ENCODE assay signal across 18 cellular contexts in the genomic region with DNA sequence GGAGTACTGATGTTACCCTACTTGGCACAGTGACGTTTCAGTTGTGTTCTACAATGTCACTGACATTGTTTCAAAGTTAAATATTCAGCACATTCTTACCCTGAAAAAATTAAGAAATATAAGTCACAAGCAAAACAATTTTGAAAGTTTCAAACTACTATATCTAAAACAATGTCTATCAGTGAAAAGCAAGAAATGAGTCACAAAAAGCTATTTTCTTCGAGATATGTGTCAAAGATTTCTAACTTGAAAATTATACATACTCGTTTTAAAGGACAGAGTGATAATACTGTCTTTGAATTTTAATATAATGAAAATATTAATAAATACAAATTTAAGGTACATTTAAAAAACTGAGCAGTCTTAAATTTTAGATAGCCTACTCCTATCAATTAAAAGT. TPM values are rescaled to one million over a fixed set of nuclear protein-coding genes. Genes with fewer than 3 reads are reported as not detected.
DNase-seq lines count a peak whose midpoint lies in the region; ATAC-seq and TF ChIP-seq lines count a peak whose summit lies in the region.
"Had no signal": no experiment of that assay in that cellular context is flagged by ENCODE, and none has a peak within 500 bp of the region (broad histone marks: within the 10 kb centered on the region; RNA-seq: fewer than 3 reads in every experiment).

No MANE protein-coding gene starts in this region.

- TF ChIP-seq CTCF in natural killer cell (IDR thresholded peaks at IDR 0.05): no peak
- TF ChIP-seq CTCF in gastrocnemius medialis (IDR thresholded peaks at IDR 0.05 in 4 of 5, conservative IDR thresholded peaks at IDR 0.05 in 1 of 5): no peak

- ATAC-seq in natural killer cell treated with Interleukin-12 subunit alpha and Interleukin-12 subunit beta and Interleukin-15 and Interleukin-18, amount 100 ng/mL, for 72 hours: no peak
- no peak for ATAC-seq in natural killer cell
- peak; percentile 39 for ATAC-seq in activated T-helper 17 cell treated with anti-CD3 and anti-CD28 coated beads, Interleukin-2, amount 50 U/mL, for 72 hours (replicated peaks)
- no peak for ATAC-seq in gastrocnemius medialis
- no peak for ATAC-seq in HG03442 (IDR thresholded peaks at IDR 0.05; ENCODE audit: unreplicated experiment)
- ATAC-seq: A549; CD8-positive, alpha-beta T cell; GM23338; HCT116 had no signal

- peaks cover 0 to 5% of the 10 kb centered on the region in 2 donors for H3K4me1 Mint-ChIP-seq in natural killer cell treated with Interleukin-12 subunit alpha and Interleukin-12 subunit beta and Interleukin-15 and Interleukin-18, amount 100 ng/mL, for 72 hours (ENCODE audit: low read depth in 2 of 2)
- no peaks in the 10 kb centered on the region for H3K4me1 Mint-ChIP-seq in natural killer cell
- H3K4me1 Mint-ChIP-seq in activated T-helper 17 cell treated with anti-CD3 and anti-CD28 coated beads, Interleukin-2, amount 50 U/mL, for 72 hours: peaks cover 5% of the 10 kb centered on the region
- H3K4me1 Mint-ChIP-seq: GM23338, H9 had no signal

- DNase-seq in natural killer cell treated with Interleukin-12 subunit alpha and Interleukin-12 subunit beta and Interleukin-15 and Interleukin-18, amount 100 ng/mL, for 72 hours (ENCODE audit: low spot score): no peak
- DNase-seq in natural killer cell (no peak), gastrocnemius medialis (no peak), germinal center (ENCODE audit: low spot score) (no peak), GF-D8 (lab: John Stamatoyannopoulos, UW) (no peak)
- DNase-seq: 8988T; ACHN; C1 segment of cervical spinal cord; Caco-2; CD8-positive, alpha-beta T cell; DMS153; DND-41; H9 had no signal

- no peak overlapping the region for H3K4me3 ChIP-seq in gastrocnemius medialis
- H3K4me3 ChIP-seq: A549, GM23338 had no signal

- no peaks in the 10 kb centered on the region for H3K27me3 ChIP-seq in gastrocnemius medialis

- peak overlapping the region in 3 of 4 donors; percentile 70 to 81 (median 77) for H3K27ac ChIP-seq in gastrocnemius medialis

- no peaks in the 10 kb centered on the region for H3K9me3 Mint-ChIP-seq in natural killer cell treated with Interleukin-12 subunit alpha and Interleukin-12 subunit beta and Interleukin-15 and Interleukin-18, amount 100 ng/mL, for 72 hours
- H3K9me3 Mint-ChIP-seq in natural killer cell: no peaks in the 10 kb centered on the region
- H3K9me3 Mint-ChIP-seq in activated T-helper 17 cell treated with anti-CD3 and anti-CD28 coated beads, Interleukin-2, amount 50 U/mL, for 72 hours: no peaks in the 10 kb centered on the region
- H3K9me3 Mint-ChIP-seq: CD8-positive, alpha-beta T cell; GM23338; H9 had no signal

- no peak for TF ChIP-seq POLR2A in gastrocnemius medialis (IDR thresholded peaks at IDR 0.05)

- intact Hi-C loops in natural killer cell (cut with micrococcal nuclease): no loop called here
- intact Hi-C loops in gastrocnemius medialis (cut with DNase I; ENCODE audit: low total_unique reads): loop anchor here (2.0 kb wide), 1 partner anchor 43 kb away; a partner anchor contains a TSS

- no peaks in the 10 kb centered on the region for H3K27me3 Mint-ChIP-seq in natural killer cell treated with Interleukin-12 subunit alpha and Interleukin-12 subunit beta and Interleukin-15 and Interleukin-18, amount 100 ng/mL, for 72 hours
- H3K27me3 Mint-ChIP-seq in natural killer cell (ENCODE audit: low read depth in 2 of 2): no peaks in the 10 kb centered on the region
- no peaks in the 10 kb centered on the region for H3K27me3 Mint-ChIP-seq in activated T-helper 17 cell treated with anti-CD3 and anti-CD28 coated beads, Interleukin-2, amount 50 U/mL, for 72 hours

- H3K27ac Mint-ChIP-seq in natural killer cell treated with Interleukin-12 subunit alpha and Interleukin-12 subunit beta and Interleukin-15 and Interleukin-18, amount 100 ng/mL, for 72 hours: peak overlapping the region; percentile 22 to 53
- H3K27ac Mint-ChIP-seq in natural killer cell: no peak overlapping the region
- H3K27ac Mint-ChIP-seq in activated T-helper 17 cell treated with anti-CD3 and anti-CD28 coated beads, Interleukin-2, amount 50 U/mL, for 72 hours: peak overlapping the region; percentile 31
- H3K27ac Mint-ChIP-seq: CD8-positive, alpha-beta T cell; GM23338; H9 had no signal

- no peak overlapping the region for H3K4me3 Mint-ChIP-seq in natural killer cell treated with Interleukin-12 subunit alpha and Interleukin-12 subunit beta and Interleukin-15 and Interleukin-18, amount 100 ng/mL, for 72 hours
- no peak overlapping the region for H3K4me3 Mint-ChIP-seq in natural killer cell
- no peak overlapping the region for H3K4me3 Mint-ChIP-seq in activated T-helper 17 cell treated with anti-CD3 and anti-CD28 coated beads, Interleukin-2, amount 50 U/mL, for 72 hours
- H3K4me3 Mint-ChIP-seq: CD8-positive, alpha-beta T cell; GM23338; H9 had no signal

- peaks cover 4% of the 10 kb centered on the region for H3K36me3 Mint-ChIP-seq in natural killer cell treated with Interleukin-12 subunit alpha and Interleukin-12 subunit beta and Interleukin-15 and Interleukin-18, amount 100 ng/mL, for 72 hours
- H3K36me3 Mint-ChIP-seq in natural killer cell: no peaks in the 10 kb centered on the region
- peaks cover 97% of the 10 kb centered on the region for H3K36me3 Mint-ChIP-seq in activated T-helper 17 cell treated with anti-CD3 and anti-CD28 coated beads, Interleukin-2, amount 50 U/mL, for 72 hours (ENCODE audit: low read depth)

- in situ Hi-C loops in gastrocnemius medialis (cut with MboI; ENCODE audit: low sequenced_read_pairs in 4 of 4): no loop called here

- H3K4me1 ChIP-seq in gastrocnemius medialis: peaks cover 20 to 21% of the 10 kb centered on the region in 2 donors
- H3K4me1 ChIP-seq: Caco-2 had no signal

- H3K9me3 ChIP-seq in gastrocnemius medialis: no peaks in the 10 kb centered on the region
- H3K9me3 ChIP-seq: A549, Caco-2 had no signal

- H3K36me3 ChIP-seq in gastrocnemius medialis: peaks cover 0 to 17% of the 10 kb centered on the region in 2 donors

RNA-seq across cellular contexts. Expression of a gene that starts 42.9 kb away (rescaled TPM):
- 100 to 1,000 TPM in 1 of 2 donors, 10 to 100 TPM in 1; 78.0 to 161 TPM for total RNA-seq in natural killer cell treated with Interleukin-12 subunit alpha and Interleukin-12 subunit beta and Interleukin-15 and Interleukin-18, amount 100 ng/mL, for 72 hours
- 10 to 100 TPM; 22.6 to 31.1 (median 25.9) TPM for total RNA-seq in natural killer cell
- 10 to 100 TPM; 83.2 to 95.6 TPM for total RNA-seq in activated T-helper 17 cell treated with anti-CD3 and anti-CD28 coated beads, Interleukin-2, amount 50 U/mL, for 72 hours
- total RNA-seq in gastrocnemius medialis: 100 to 1,000 TPM in 3 of 4 donors, 10 to 100 TPM in 1; 95.7 to 140 (median 115) TPM

Comparison
In these comparisons a context has a peak if more than half of its experiments do, and no peak if none do; other contexts are left out.
1. H3K27ac Mint-ChIP-seq: peak in natural killer cell treated with Interleukin-12 subunit alpha and Interleukin-12 subunit beta and Interleukin-15 and Interleukin-18, amount 100 ng/mL, for 72 hours (2 of 2) and activated T-helper 17 cell treated with anti-CD3 and anti-CD28 coated beads, Interleukin-2, amount 50 U/mL, for 72 hours (single experiment); none in natural killer cell (0 of 2).